8 cellular contexts compared by ENCODE assay signal in genomic region chr14:106234525-106235254, GRCh38.
DNase-seq lines count a peak whose midpoint lies in the region; ATAC-seq, FAIRE-seq and TF ChIP-seq lines count a peak whose summit lies in the region.
"Not testable (repeated sequence)": the region's sequence is repeated elsewhere in the genome, so short reads cannot be mapped to it uniquely, and the experiment has no call there.

No MANE protein-coding gene starts in this region.

- ATAC-seq in CD4-positive, CD25-positive, alpha-beta regulatory T cell (ENCODE audit: low read depth in 2 of 2) = not testable (repeated sequence)
- peak; percentile 88 for ATAC-seq in naive thymus-derived CD4-positive, alpha-beta T cell
- peak; percentile 53 to 57 for ATAC-seq in stimulated activated naive B cell treated with anti-CD40 and anti-IgM and Interleukin-4, amounts not matched to agents 10 μg/mL and 1 μg/mL and 100 μg/mL, for 72 hours (replicated peaks)

- DNase-seq in CD4-positive, CD25-positive, alpha-beta regulatory T cell = peak in 2 of 3 donors; percentile 8 to 34
- DNase-seq in NCI-H2107 treated with DMSO at 0.1 percent for 48 hours (lab: John Stamatoyannopoulos, UW; ENCODE audit: unreplicated experiment) (peak; percentile 57), SW480 (ENCODE audit: low spot score) (peak; percentile 15)
- DNase-seq in activated CD8-positive, alpha-beta memory T cell treated with anti-CD3 and anti-CD28 coated beads, Interleukin-2, amount 50 U/mL, for 4 hours = peak; percentile 29
- DNase-seq in bronchial epithelial cell (ENCODE audit: low read depth) = not testable (repeated sequence)
- peak in 7 of 9 donors; percentile 21 to 56 (median 44) for DNase-seq in naive thymus-derived CD4-positive, alpha-beta T cell
- peak; percentile 10 for DNase-seq in stimulated activated naive B cell treated with anti-CD40 and anti-IgM and Interleukin-4, amounts not matched to agents 10 μg/mL and 1 μg/mL and 100 μg/mL, for 72 hours

- H3K4me3 Mint-ChIP-seq in CD4-positive, CD25-positive, alpha-beta regulatory T cell = peak overlapping the region in 1 of 4 donors; percentile 52
- H3K4me3 Mint-ChIP-seq in naive thymus-derived CD4-positive, alpha-beta T cell = peak overlapping the region in 6 of 10 donors; percentile 18 to 60 (median 52)
- peak overlapping the region in 1 of 2 donors; percentile 82 for H3K4me3 Mint-ChIP-seq in stimulated activated naive B cell treated with anti-CD40 and anti-IgM and Interleukin-4, amounts not matched to agents 10 μg/mL and 1 μg/mL and 100 μg/mL, for 72 hours

- H3K4me3 ChIP-seq in CD4-positive, CD25-positive, alpha-beta regulatory T cell (ENCODE audit: low read depth, low read length); GM12875 (ENCODE audit: low read depth, low read length); bronchial epithelial cell (ENCODE audit: low read depth, low read length); naive thymus-derived CD4-positive, alpha-beta T cell (ENCODE audit: low read length): not testable (repeated sequence)

- not testable (repeated sequence) for H3K9me3 Mint-ChIP-seq in CD4-positive, CD25-positive, alpha-beta regulatory T cell; naive thymus-derived CD4-positive, alpha-beta T cell; stimulated activated naive B cell treated with anti-CD40 and anti-IgM and Interleukin-4, amounts not matched to agents 10 μg/mL and 1 μg/mL and 100 μg/mL, for 72 hours

- H3K27me3 ChIP-seq in CD4-positive, CD25-positive, alpha-beta regulatory T cell (ENCODE audit: control insufficient read depth, insufficient read depth, low read length); bronchial epithelial cell (ENCODE audit: control insufficient read depth, insufficient read depth, low read length); naive thymus-derived CD4-positive, alpha-beta T cell (ENCODE audit: control insufficient read depth in 2 of 2, insufficient read depth in 2 of 2, low read length in 2 of 2): not testable (repeated sequence)

- not testable (repeated sequence) for H3K36me3 Mint-ChIP-seq in CD4-positive, CD25-positive, alpha-beta regulatory T cell; naive thymus-derived CD4-positive, alpha-beta T cell; stimulated activated naive B cell treated with anti-CD40 and anti-IgM and Interleukin-4, amounts not matched to agents 10 μg/mL and 1 μg/mL and 100 μg/mL, for 72 hours

- not testable (repeated sequence) for H3K27ac ChIP-seq in CD4-positive, CD25-positive, alpha-beta regulatory T cell (ENCODE audit: insufficient read depth, low read length, poor library complexity, severe bottlenecking)
- peak overlapping the region; percentile 40 for H3K27ac ChIP-seq in naive thymus-derived CD4-positive, alpha-beta T cell (ENCODE audit: low read depth, low read length)

- CTCF ChIA-PET in naive thymus-derived CD4-positive, alpha-beta T cell (lab: Charles Lee) = interaction anchor here (1.0 to 5.9 kb wide), 11 partner anchors 11 to 230 kb away, joined by 3 to 62 read pairs (median 7); no protein-coding TSS in a partner anchor

- H3K36me3 ChIP-seq in CD4-positive, CD25-positive, alpha-beta regulatory T cell (ENCODE audit: control insufficient read depth, insufficient read depth, low read length); bronchial epithelial cell (ENCODE audit: control insufficient read depth, insufficient read depth, low read length); naive thymus-derived CD4-positive, alpha-beta T cell (ENCODE audit: control insufficient read depth in 2 of 3, insufficient read depth in 3 of 3, low read length in 3 of 3): not testable (repeated sequence)

- peak overlapping the region; percentile 38 to 48 (median 46) for H3K27ac Mint-ChIP-seq in CD4-positive, CD25-positive, alpha-beta regulatory T cell
- peak overlapping the region in 8 of 9 donors; percentile 7 to 89 (median 80) for H3K27ac Mint-ChIP-seq in naive thymus-derived CD4-positive, alpha-beta T cell
- not testable (repeated sequence) for H3K27ac Mint-ChIP-seq in stimulated activated naive B cell treated with anti-CD40 and anti-IgM and Interleukin-4, amounts not matched to agents 10 μg/mL and 1 μg/mL and 100 μg/mL, for 72 hours

- not testable (repeated sequence) for H3K9me3 ChIP-seq in CD4-positive, CD25-positive, alpha-beta regulatory T cell (ENCODE audit: control insufficient read depth in 2 of 2, low read length in 2 of 2); naive thymus-derived CD4-positive, alpha-beta T cell (ENCODE audit: control insufficient read depth in 2 of 3, low read length in 3 of 3)

- H3K27me3 Mint-ChIP-seq in CD4-positive, CD25-positive, alpha-beta regulatory T cell = peaks cover 41% of the 10 kb centered on the region
- H3K27me3 Mint-ChIP-seq in naive thymus-derived CD4-positive, alpha-beta T cell = peaks cover 0 to 26% (median 1%) of the 10 kb centered on the region in 5 donors
- H3K27me3 Mint-ChIP-seq in stimulated activated naive B cell treated with anti-CD40 and anti-IgM and Interleukin-4, amounts not matched to agents 10 μg/mL and 1 μg/mL and 100 μg/mL, for 72 hours = not testable (repeated sequence)

- intact Hi-C loops in naive thymus-derived CD4-positive, alpha-beta T cell (cut with micrococcal nuclease) = loop anchor here in 1 of 2 donors (1.0 kb wide), 2 partner anchors 10 to 25 kb away; no protein-coding TSS in a partner anchor

- peak; percentile 95 for FAIRE-seq in bronchial epithelial cell (lab: Jason Lieb, UNC)

- peak; percentile 24; the same call in 1 of the 2 replicates for TF ChIP-seq CTCF in GM12875 (IDR thresholded peaks at IDR 0.05; ENCODE audit: borderline replicate concordance, insufficient read depth, low read depth, low read length)
- not testable (repeated sequence) for TF ChIP-seq CTCF in bronchial epithelial cell (IDR thresholded peaks at IDR 0.05; ENCODE audit: insufficient read depth, low read length, severe bottlenecking)

- not testable (repeated sequence) for H3K4me1 ChIP-seq in CD4-positive, CD25-positive, alpha-beta regulatory T cell (ENCODE audit: control insufficient read depth, insufficient read depth, low read length, poor library complexity, severe bottlenecking)
- H3K4me1 ChIP-seq in naive thymus-derived CD4-positive, alpha-beta T cell (ENCODE audit: control insufficient read depth in 2 of 2, insufficient read depth in 2 of 2, low read length in 2 of 2) = peaks cover 7 to 26% of the 10 kb centered on the region in 2 donors

- H3K4me1 Mint-ChIP-seq in CD4-positive, CD25-positive, alpha-beta regulatory T cell = peaks cover 5 to 39% (median 16%) of the 10 kb centered on the region in 4 donors
- H3K4me1 Mint-ChIP-seq in naive thymus-derived CD4-positive, alpha-beta T cell = peaks cover 18 to 58% (median 50%) of the 10 kb centered on the region in 7 donors
- H3K4me1 Mint-ChIP-seq in stimulated activated naive B cell treated with anti-CD40 and anti-IgM and Interleukin-4, amounts not matched to agents 10 μg/mL and 1 μg/mL and 100 μg/mL, for 72 hours = peaks cover 8 to 13% of the 10 kb centered on the region in 2 donors

- POLR2A ChIA-PET in naive thymus-derived CD4-positive, alpha-beta T cell (lab: Charles Lee) = interaction anchor here (0.7 to 1.3 kb wide), 2 partner anchors 25 to 34 kb away, joined by 3 to 4 read pairs; no protein-coding TSS in a partner anchor
